In genomic region chr22:43166132-43166930, GRCh38 we compare ENCODE assay signal across 1 cellular context.
TF ChIP-seq lines count a peak whose summit lies in the region.

No MANE protein-coding gene starts in this region.

TF ChIP-seq in WTC11, 78 proteins besides CTCF, POLR2A, EP300 and RAD21 (continued from another document):
- no peak for TF ChIP-seq ARID4B (CRISPR knock-in tag; IDR thresholded peaks at IDR 0.05; ENCODE audit: borderline replicate concordance)
- no peak for TF ChIP-seq GRHL2 (CRISPR knock-in tag; IDR thresholded peaks at IDR 0.05; ENCODE audit: insufficient replicate concordance, severe bottlenecking)
- TF ChIP-seq E2F5 (CRISPR knock-in tag; IDR thresholded peaks at IDR 0.05) = no peak
- TF ChIP-seq ZNF425 (CRISPR knock-in tag; conservative IDR thresholded peaks at IDR 0.05) = no peak
- no peak for TF ChIP-seq MLX (CRISPR knock-in tag; IDR thresholded peaks at IDR 0.05)
- no peak for TF ChIP-seq ZNF121 (CRISPR knock-in tag; IDR thresholded peaks at IDR 0.05)
- no peak for TF ChIP-seq CREB1 (CRISPR knock-in tag; IDR thresholded peaks at IDR 0.05)
- no peak for TF ChIP-seq MYBL2 (CRISPR knock-in tag; IDR thresholded peaks at IDR 0.05)
- no peak for TF ChIP-seq ZNF416 (CRISPR knock-in tag; IDR thresholded peaks at IDR 0.05)
- no peak for TF ChIP-seq ETV6 (CRISPR knock-in tag; IDR thresholded peaks at IDR 0.05)
- TF ChIP-seq ZNF219 (CRISPR knock-in tag; IDR thresholded peaks at IDR 0.05; ENCODE audit: borderline replicate concordance) = no peak
- no peak for TF ChIP-seq HMGA2 (CRISPR knock-in tag; IDR thresholded peaks at IDR 0.05)
